1 cellular context compared by ENCODE assay signal in the genomic region with DNA sequence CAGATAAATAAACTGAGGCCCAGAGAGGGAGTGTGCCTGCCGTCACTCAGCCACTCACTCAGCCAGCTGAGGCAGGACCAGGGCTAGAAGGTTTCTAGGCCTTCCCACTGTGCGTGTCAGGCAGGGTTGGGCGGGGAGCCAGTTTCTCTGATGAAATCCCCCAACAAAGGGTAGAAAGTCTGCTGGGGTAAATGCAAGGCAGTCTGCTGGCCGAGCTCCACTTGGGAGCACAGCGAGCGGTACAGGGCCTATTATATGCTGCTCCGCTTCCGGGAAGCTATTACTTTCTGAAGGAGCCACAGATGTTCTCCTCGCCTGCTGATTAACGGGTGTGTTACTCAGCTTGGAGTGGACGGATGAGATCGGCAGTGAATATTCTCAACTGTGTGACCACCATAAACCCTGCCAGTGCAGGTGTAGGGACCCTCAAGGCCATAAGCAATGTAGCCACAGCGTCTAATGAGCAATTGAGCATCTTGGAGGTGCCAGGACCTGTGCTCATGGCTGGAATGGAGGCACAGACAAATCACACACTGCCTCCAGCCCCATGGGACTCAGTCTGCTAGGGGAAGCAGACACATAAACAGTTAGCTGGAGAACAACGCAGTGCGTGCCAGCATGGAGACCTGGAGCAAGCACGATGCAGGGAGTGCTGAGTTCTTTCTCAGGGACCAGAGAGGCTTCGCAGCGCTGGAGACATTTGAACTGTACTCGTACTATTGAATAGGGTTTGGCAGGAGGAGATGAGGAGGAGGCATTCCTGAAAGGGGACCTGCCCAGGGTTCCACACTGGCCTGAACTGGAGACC.
TF ChIP-seq lines count a peak whose summit lies in the region.

No MANE protein-coding gene starts in this region.

TF ChIP-seq in HEK293, 187 proteins besides CTCF, POLR2A, EP300 and RAD21 (continued from another document and continues in another):
- no peak for TF ChIP-seq ZNF221 (tag by site-specific recombination; IDR thresholded peaks at IDR 0.05; ENCODE audit: borderline replicate concordance)
- no peak for TF ChIP-seq EGR2 (tag by site-specific recombination; IDR thresholded peaks at IDR 0.05; ENCODE audit: low read depth)
- TF ChIP-seq, protein P1, sequence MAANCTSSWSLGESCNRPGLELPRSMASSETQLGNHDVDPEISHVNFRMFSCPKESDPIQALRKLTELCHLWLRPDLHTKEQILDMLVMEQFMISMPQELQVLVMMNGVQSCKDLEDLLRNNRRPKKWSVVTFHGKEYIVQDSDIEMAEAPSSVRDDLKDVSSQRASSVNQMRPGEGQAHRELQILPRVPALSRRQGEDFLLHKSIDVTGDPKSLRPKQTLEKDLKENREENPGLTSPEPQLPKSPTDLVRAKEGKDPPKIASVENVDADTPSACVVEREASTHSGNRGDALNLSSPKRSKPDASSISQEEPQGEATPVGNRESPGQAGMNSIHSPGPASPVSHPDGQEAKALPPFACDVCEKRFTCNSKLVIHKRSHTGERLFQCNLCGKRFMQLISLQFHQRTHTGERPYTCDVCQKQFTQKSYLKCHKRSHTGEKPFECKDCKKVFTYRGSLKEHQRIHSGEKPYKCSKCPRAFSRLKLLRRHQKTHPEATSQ (tag by site-specific recombination; IDR thresholded peaks at IDR 0.05) = no peak
- no peak; the same call in 1 of the 2 replicates for TF ChIP-seq ZBTB48 (tag by site-specific recombination; IDR thresholded peaks at IDR 0.05)
- TF ChIP-seq, protein P2, sequence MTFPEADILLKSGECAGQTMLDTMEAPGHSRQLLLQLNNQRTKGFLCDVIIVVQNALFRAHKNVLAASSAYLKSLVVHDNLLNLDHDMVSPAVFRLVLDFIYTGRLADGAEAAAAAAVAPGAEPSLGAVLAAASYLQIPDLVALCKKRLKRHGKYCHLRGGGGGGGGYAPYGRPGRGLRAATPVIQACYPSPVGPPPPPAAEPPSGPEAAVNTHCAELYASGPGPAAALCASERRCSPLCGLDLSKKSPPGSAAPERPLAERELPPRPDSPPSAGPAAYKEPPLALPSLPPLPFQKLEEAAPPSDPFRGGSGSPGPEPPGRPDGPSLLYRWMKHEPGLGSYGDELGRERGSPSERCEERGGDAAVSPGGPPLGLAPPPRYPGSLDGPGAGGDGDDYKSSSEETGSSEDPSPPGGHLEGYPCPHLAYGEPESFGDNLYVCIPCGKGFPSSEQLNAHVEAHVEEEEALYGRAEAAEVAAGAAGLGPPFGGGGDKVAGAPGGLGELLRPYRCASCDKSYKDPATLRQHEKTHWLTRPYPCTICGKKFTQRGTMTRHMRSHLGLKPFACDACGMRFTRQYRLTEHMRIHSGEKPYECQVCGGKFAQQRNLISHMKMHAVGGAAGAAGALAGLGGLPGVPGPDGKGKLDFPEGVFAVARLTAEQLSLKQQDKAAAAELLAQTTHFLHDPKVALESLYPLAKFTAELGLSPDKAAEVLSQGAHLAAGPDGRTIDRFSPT (tag by site-specific recombination; IDR thresholded peaks at IDR 0.05) = no peak
- TF ChIP-seq, protein P3, sequence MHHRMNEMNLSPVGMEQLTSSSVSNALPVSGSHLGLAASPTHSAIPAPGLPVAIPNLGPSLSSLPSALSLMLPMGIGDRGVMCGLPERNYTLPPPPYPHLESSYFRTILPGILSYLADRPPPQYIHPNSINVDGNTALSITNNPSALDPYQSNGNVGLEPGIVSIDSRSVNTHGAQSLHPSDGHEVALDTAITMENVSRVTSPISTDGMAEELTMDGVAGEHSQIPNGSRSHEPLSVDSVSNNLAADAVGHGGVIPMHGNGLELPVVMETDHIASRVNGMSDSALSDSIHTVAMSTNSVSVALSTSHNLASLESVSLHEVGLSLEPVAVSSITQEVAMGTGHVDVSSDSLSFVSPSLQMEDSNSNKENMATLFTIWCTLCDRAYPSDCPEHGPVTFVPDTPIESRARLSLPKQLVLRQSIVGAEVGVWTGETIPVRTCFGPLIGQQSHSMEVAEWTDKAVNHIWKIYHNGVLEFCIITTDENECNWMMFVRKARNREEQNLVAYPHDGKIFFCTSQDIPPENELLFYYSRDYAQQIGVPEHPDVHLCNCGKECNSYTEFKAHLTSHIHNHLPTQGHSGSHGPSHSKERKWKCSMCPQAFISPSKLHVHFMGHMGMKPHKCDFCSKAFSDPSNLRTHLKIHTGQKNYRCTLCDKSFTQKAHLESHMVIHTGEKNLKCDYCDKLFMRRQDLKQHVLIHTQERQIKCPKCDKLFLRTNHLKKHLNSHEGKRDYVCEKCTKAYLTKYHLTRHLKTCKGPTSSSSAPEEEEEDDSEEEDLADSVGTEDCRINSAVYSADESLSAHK (tag by site-specific recombination; IDR thresholded peaks at IDR 0.05) = peak; percentile 99
- TF ChIP-seq MEIS1 (CRISPR knock-in tag; IDR thresholded peaks at IDR 0.05; ENCODE audit: borderline replicate concordance) = no peak
- TF ChIP-seq ZNF473 (tag by site-specific recombination; IDR thresholded peaks at IDR 0.05) = no peak
- no peak for TF ChIP-seq ZFP41 (tag by site-specific recombination; IDR thresholded peaks at IDR 0.05; ENCODE audit: borderline replicate concordance)
- TF ChIP-seq ZNF23 (tag by site-specific recombination; IDR thresholded peaks at IDR 0.05; ENCODE audit: borderline replicate concordance) = no peak
- TF ChIP-seq, protein P4, sequence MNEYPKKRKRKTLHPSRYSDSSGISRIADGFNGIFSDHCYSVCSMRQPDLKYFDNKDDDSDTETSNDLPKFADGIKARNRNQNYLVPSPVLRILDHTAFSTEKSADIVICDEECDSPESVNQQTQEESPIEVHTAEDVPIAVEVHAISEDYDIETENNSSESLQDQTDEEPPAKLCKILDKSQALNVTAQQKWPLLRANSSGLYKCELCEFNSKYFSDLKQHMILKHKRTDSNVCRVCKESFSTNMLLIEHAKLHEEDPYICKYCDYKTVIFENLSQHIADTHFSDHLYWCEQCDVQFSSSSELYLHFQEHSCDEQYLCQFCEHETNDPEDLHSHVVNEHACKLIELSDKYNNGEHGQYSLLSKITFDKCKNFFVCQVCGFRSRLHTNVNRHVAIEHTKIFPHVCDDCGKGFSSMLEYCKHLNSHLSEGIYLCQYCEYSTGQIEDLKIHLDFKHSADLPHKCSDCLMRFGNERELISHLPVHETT (tag by site-specific recombination; IDR thresholded peaks at IDR 0.05) = no peak
- TF ChIP-seq ZNF155 (tag by site-specific recombination; IDR thresholded peaks at IDR 0.05) = no peak
- no peak for TF ChIP-seq BCL11B (tag by site-specific recombination; IDR thresholded peaks at IDR 0.05; ENCODE audit: low read depth)
- TF ChIP-seq, protein P5, sequence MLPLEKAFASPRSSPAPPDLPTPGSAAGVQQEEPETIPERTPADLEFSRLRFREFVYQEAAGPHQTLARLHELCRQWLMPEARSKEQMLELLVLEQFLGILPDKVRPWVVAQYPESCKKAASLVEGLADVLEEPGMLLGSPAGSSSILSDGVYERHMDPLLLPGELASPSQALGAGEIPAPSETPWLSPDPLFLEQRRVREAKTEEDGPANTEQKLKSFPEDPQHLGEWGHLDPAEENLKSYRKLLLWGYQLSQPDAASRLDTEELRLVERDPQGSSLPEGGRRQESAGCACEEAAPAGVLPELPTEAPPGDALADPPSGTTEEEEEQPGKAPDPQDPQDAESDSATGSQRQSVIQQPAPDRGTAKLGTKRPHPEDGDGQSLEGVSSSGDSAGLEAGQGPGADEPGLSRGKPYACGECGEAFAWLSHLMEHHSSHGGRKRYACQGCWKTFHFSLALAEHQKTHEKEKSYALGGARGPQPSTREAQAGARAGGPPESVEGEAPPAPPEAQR (tag by site-specific recombination; IDR thresholded peaks at IDR 0.05) = no peak
- TF ChIP-seq, protein P6, sequence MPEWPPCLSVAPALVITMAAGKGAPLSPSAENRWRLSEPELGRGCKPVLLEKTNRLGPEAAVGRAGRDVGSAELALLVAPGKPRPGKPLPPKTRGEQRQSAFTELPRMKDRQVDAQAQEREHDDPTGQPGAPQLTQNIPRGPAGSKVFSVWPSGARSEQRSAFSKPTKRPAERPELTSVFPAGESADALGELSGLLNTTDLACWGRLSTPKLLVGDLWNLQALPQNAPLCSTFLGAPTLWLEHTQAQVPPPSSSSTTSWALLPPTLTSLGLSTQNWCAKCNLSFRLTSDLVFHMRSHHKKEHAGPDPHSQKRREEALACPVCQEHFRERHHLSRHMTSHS (tag by site-specific recombination; IDR thresholded peaks at IDR 0.05) = no peak
- 0 out of 2 replicates have a peak, but pooled peaks have one; percentile 44 for TF ChIP-seq ZNF335 (tag by site-specific recombination; conservative IDR thresholded peaks at IDR 0.05)
- peak; percentile 87 for TF ChIP-seq ZEB2 (tag by site-specific recombination; IDR thresholded peaks at IDR 0.05)
- TF ChIP-seq, protein P7, sequence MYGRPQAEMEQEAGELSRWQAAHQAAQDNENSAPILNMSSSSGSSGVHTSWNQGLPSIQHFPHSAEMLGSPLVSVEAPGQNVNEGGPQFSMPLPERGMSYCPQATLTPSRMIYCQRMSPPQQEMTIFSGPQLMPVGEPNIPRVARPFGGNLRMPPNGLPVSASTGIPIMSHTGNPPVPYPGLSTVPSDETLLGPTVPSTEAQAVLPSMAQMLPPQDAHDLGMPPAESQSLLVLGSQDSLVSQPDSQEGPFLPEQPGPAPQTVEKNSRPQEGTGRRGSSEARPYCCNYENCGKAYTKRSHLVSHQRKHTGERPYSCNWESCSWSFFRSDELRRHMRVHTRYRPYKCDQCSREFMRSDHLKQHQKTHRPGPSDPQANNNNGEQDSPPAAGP (tag by site-specific recombination; IDR thresholded peaks at IDR 0.05) = peak; percentile 58
- TF ChIP-seq ZNF350 (tag by site-specific recombination; IDR thresholded peaks at IDR 0.05) = no peak
- TF ChIP-seq ZBTB21 (tag by site-specific recombination; IDR thresholded peaks at IDR 0.05) = peak; percentile 29; the same call in 1 of the 2 replicates
- TF ChIP-seq, protein P8, sequence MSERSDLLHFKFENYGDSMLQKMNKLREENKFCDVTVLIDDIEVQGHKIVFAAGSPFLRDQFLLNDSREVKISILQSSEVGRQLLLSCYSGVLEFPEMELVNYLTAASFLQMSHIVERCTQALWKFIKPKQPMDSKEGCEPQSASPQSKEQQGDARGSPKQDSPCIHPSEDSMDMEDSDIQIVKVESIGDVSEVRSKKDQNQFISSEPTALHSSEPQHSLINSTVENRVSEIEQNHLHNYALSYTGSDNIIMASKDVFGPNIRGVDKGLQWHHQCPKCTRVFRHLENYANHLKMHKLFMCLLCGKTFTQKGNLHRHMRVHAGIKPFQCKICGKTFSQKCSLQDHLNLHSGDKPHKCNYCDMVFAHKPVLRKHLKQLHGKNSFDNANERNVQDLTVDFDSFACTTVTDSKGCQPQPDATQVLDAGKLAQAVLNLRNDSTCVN (tag by site-specific recombination; optimal IDR thresholded peaks at IDR 0.05) = no peak
- TF ChIP-seq ZSCAN30 (tag by site-specific recombination; IDR thresholded peaks at IDR 0.05) = peak; percentile 95
- TF ChIP-seq ZXDB (tag by site-specific recombination; IDR thresholded peaks at IDR 0.05) = no peak
- TF ChIP-seq ZNF416 (tag by site-specific recombination; IDR thresholded peaks at IDR 0.05) = no peak
- TF ChIP-seq ZNF792 (tag by site-specific recombination; IDR thresholded peaks at IDR 0.05) = no peak
- TF ChIP-seq ZNF558 (tag by site-specific recombination; IDR thresholded peaks at IDR 0.05) = no peak; the same call in 1 of the 2 replicates
- TF ChIP-seq ZNF133 (tag by site-specific recombination; IDR thresholded peaks at IDR 0.05) = no peak
- TF ChIP-seq TCF7L2 (IDR thresholded peaks at IDR 0.05; ENCODE audit: borderline replicate concordance, low read depth, low read length) = no peak
- no peak for TF ChIP-seq RBAK (tag by site-specific recombination; IDR thresholded peaks at IDR 0.05)
- TF ChIP-seq, protein P9, sequence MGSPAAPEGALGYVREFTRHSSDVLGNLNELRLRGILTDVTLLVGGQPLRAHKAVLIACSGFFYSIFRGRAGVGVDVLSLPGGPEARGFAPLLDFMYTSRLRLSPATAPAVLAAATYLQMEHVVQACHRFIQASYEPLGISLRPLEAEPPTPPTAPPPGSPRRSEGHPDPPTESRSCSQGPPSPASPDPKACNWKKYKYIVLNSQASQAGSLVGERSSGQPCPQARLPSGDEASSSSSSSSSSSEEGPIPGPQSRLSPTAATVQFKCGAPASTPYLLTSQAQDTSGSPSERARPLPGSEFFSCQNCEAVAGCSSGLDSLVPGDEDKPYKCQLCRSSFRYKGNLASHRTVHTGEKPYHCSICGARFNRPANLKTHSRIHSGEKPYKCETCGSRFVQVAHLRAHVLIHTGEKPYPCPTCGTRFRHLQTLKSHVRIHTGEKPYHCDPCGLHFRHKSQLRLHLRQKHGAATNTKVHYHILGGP (tag by site-specific recombination; IDR thresholded peaks at IDR 0.05) = no peak
- no peak for TF ChIP-seq SALL2 (tag by site-specific recombination; IDR thresholded peaks at IDR 0.05; ENCODE audit: borderline replicate concordance)
- TF ChIP-seq ZSCAN23 (tag by site-specific recombination; IDR thresholded peaks at IDR 0.05) = no peak
- no peak for TF ChIP-seq WT1 (tag by site-specific recombination; IDR thresholded peaks at IDR 0.05)
- no peak for TF ChIP-seq ZSCAN16 (tag by site-specific recombination; IDR thresholded peaks at IDR 0.05)
- TF ChIP-seq, protein P10, sequence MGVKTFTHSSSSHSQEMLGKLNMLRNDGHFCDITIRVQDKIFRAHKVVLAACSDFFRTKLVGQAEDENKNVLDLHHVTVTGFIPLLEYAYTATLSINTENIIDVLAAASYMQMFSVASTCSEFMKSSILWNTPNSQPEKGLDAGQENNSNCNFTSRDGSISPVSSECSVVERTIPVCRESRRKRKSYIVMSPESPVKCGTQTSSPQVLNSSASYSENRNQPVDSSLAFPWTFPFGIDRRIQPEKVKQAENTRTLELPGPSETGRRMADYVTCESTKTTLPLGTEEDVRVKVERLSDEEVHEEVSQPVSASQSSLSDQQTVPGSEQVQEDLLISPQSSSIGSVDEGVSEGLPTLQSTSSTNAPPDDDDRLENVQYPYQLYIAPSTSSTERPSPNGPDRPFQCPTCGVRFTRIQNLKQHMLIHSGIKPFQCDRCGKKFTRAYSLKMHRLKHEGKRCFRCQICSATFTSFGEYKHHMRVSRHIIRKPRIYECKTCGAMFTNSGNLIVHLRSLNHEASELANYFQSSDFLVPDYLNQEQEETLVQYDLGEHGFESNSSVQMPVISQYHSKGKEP (tag by site-specific recombination; IDR thresholded peaks at IDR 0.05) = peak; percentile 81
- no peak for TF ChIP-seq ZNF664 (tag by site-specific recombination; IDR thresholded peaks at IDR 0.05)
- TF ChIP-seq KLF16 (tag by site-specific recombination; IDR thresholded peaks at IDR 0.05) = no peak
- TF ChIP-seq, protein P11, sequence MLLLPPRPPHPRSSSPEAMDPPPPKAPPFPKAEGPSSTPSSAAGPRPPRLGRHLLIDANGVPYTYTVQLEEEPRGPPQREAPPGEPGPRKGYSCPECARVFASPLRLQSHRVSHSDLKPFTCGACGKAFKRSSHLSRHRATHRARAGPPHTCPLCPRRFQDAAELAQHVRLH (tag by site-specific recombination; IDR thresholded peaks at IDR 0.05) = peak; percentile 68
- TF ChIP-seq OSR2 (tag by site-specific recombination; IDR thresholded peaks at IDR 0.05) = peak; percentile 99
- no peak for TF ChIP-seq SP3 (tag by site-specific recombination; IDR thresholded peaks at IDR 0.05)
